10 cellular contexts compared by ENCODE assay signal in genomic region chr12:51907083-51907863, GRCh38. TPM values are rescaled to one million over a fixed set of nuclear protein-coding genes. Genes with fewer than 3 reads are reported as not detected.
A peak's percentile ranks its signal among the peaks of the same experiment; 100 is the strongest.
DNase-seq lines count a peak whose midpoint lies in the region; ATAC-seq, FAIRE-seq and TF ChIP-seq lines count a peak whose summit lies in the region.
"Had no signal": no experiment of that assay in that cellular context is flagged by ENCODE, and none has a peak within 500 bp of the region (broad histone marks: within the 10 kb centered on the region; RNA-seq: fewer than 3 reads in every experiment).

Gene ACVRL1, plus strand, starts transcription at chr12:51907504. Its CDS starts 4,971 bp downstream, at chr12:51912475.

- H3K27me3 ChIP-seq in H7 (ENCODE audit: control insufficient read depth, insufficient read depth, low read length) = peaks cover 13% of the 10 kb centered on the region; the same call in 1 of the 2 replicates
- H3K27me3 ChIP-seq in duodenal mucosa (ENCODE audit: control insufficient read depth in 1 of 2, insufficient read depth in 2 of 2, low read length in 2 of 2) = no peaks in the 10 kb centered on the region
- H3K27me3 ChIP-seq in small intestine (ENCODE audit: control insufficient read depth in 2 of 2, insufficient read depth in 2 of 2, low read length in 2 of 2) = no peaks in the 10 kb centered on the region

- TF ChIP-seq POLR2A in GM18505 (IDR thresholded peaks at IDR 0.05; ENCODE audit: borderline replicate concordance, extremely low read depth, insufficient read depth, insufficient read length) = no peak

- intact Hi-C loops in head of caudate nucleus (cut with DNase I) = no loop called here

- H3K9ac ChIP-seq in duodenal mucosa (ENCODE audit: low read depth in 1 of 2, low read length in 2 of 2) = peak within 1 kb of the TSS; percentile 40 to 43

- ATAC-seq in left lobe of liver (peak; percentile 14), GM18505 (IDR thresholded peaks at IDR 0.05; ENCODE audit: unreplicated experiment) (no peak)

- H3K36me3 ChIP-seq in H7 (replicated peaks; ENCODE audit: control insufficient read depth, insufficient read depth, low read length) (no peaks in the 10 kb centered on the region), duodenal mucosa (ENCODE audit: control insufficient read depth in 1 of 2, insufficient read depth in 2 of 2, low read length in 2 of 2) (no peaks in the 10 kb centered on the region), small intestine (ENCODE audit: control insufficient read depth in 2 of 2, insufficient read depth in 2 of 2, low read length in 2 of 2) (no peaks in the 10 kb centered on the region)

- FAIRE-seq in small intestine (lab: Jason Lieb, UNC) = no peak
- FAIRE-seq: H54 had no signal

- H3K9me3 ChIP-seq in duodenal mucosa (ENCODE audit: control insufficient read depth in 1 of 2, low read length in 2 of 2) (no peaks in the 10 kb centered on the region), small intestine (ENCODE audit: control insufficient read depth, low read depth) (no peaks in the 10 kb centered on the region)

- H3K27ac ChIP-seq in duodenal mucosa (ENCODE audit: low read depth, low read length) (peak within 1 kb of the TSS; percentile 60), small intestine (ENCODE audit: low read depth in 1 of 2, low read length in 1 of 2) (peak within 1 kb of the TSS; percentile 47 to 97)

- peak within 1 kb of the TSS; percentile 33; the same call in 1 of the 2 replicates for H3K4me3 ChIP-seq in H7 (ENCODE audit: insufficient read depth, low read depth, low read length)
- H3K4me3 ChIP-seq in duodenal mucosa (ENCODE audit: low read depth in 1 of 2, low read length in 2 of 2) = peak within 1 kb of the TSS; percentile 49 to 62
- peak within 1 kb of the TSS; percentile 54 to 56 for H3K4me3 ChIP-seq in small intestine (ENCODE audit: low read depth in 1 of 2, low read length in 2 of 2)

- DNase-seq in H7 (peak; percentile 85), left lobe of liver (ENCODE audit: low spot score) (no peak), small intestine (peak; percentile 32), SW480 (ENCODE audit: low spot score) (no peak), head of caudate nucleus (no peak)
- no peak for DNase-seq in effector CD4-positive, alpha-beta T cell
- DNase-seq: central memory CD4-positive, alpha-beta T cell had no signal

- H3K4me1 ChIP-seq in duodenal mucosa (ENCODE audit: control insufficient read depth in 1 of 2, insufficient read depth in 2 of 2, low read length in 2 of 2) (peaks cover 18 to 29% of the 10 kb centered on the region in 2 donors), small intestine (ENCODE audit: control insufficient read depth in 2 of 2, insufficient read depth in 1 of 2, low read depth in 1 of 2, low read length in 1 of 2) (peaks cover 0 to 10% of the 10 kb centered on the region in 2 donors)

- 6 to 14% (median 9%) methylated on average over 58 to 74 of the region's 74 CpGs for WGBS in small intestine, 3 donors

RNA-seq across cellular contexts. Expression of gene ACVRL1, which starts in this region (rescaled TPM):
- total RNA-seq in H7 (2014; rRNA removed; shearing (Covaris generic)) = 0.07 and 0.33 TPM in 2 replicates
- 7.1 TPM for total RNA-seq in left lobe of liver
- polyA plus RNA-seq in small intestine = 10 to 100 TPM in 1 of 3 donors, 1 to 10 TPM in 1, under 1 TPM in 1; 0.89 to 44.2 (median 4.6) TPM

Comparison
In these comparisons a context has a peak if more than half of its experiments do, and no peak if none do; other contexts are left out.
1. Peak in DNase-seq and H3K4me3 ChIP-seq in H7; RNA of the gene not detected or under 1 TPM.